20 cellular contexts compared by ENCODE assay signal in genomic region chr2:144944506-144945230, GRCh38.
A peak's percentile ranks its signal among the peaks of the same experiment; 100 is the strongest.
DNase-seq lines count a peak whose midpoint lies in the region; ATAC-seq, FAIRE-seq and TF ChIP-seq lines count a peak whose summit lies in the region.
"Had no signal": no experiment of that assay in that cellular context is flagged by ENCODE, and none has a peak within 500 bp of the region (broad histone marks: within the 10 kb centered on the region; RNA-seq: fewer than 3 reads in every experiment).

No MANE protein-coding gene starts in this region.

- peaks cover 54% of the 10 kb centered on the region for H3K4me1 ChIP-seq in A549
- H3K4me1 ChIP-seq in PC-9 (replicated peaks; ENCODE audit: insufficient read depth): peaks cover 8% of the 10 kb centered on the region; the same call in 1 of the 2 replicates
- peaks cover 38% of the 10 kb centered on the region for H3K4me1 ChIP-seq in foreskin keratinocyte
- H3K4me1 ChIP-seq: Caco-2, parathyroid adenoma had no signal

- no peak for TF ChIP-seq RAD21 in A549 (conservative IDR thresholded peaks at IDR 0.05 in 1 of 2, IDR thresholded peaks at IDR 0.05 in 1 of 2)

- no TSS peak for BruUV-seq in PC-9 (replicated peaks; lab: Mats Ljungman, UMichigan)

- peak overlapping the region; percentile 73 for H3K4me2 ChIP-seq in A549
- H3K4me2 ChIP-seq in PC-9: no peak overlapping the region

- H2AFZ ChIP-seq in PC-9: peak overlapping the region; percentile 33; the same call in 1 of the 2 replicates
- H2AFZ ChIP-seq: parathyroid adenoma had no signal

- 83% methylated on average over 7 of the region's 7 CpGs for WGBS in A549 (ENCODE audit: missing lambda C conversion rate)

- no peak for FAIRE-seq in A549 (lab: Jason Lieb, UNC)
- peak; percentile 50 for FAIRE-seq in H54 (lab: Jason Lieb, UNC)
- FAIRE-seq in D721Med (lab: Jason Lieb, UNC): no peak
- FAIRE-seq: RCC 7860 had no signal

- H3K36me3 ChIP-seq in PC-9 (ENCODE audit: low read depth): no peaks in the 10 kb centered on the region
- H3K36me3 ChIP-seq: heart right ventricle, upper lobe of left lung had no signal

- TF ChIP-seq EP300 in A549 (IDR thresholded peaks at IDR 0.05): no peak

- ATAC-seq in A549 (no peak), foreskin keratinocyte (peak; percentile 59), HG03439 (IDR thresholded peaks at IDR 0.05; ENCODE audit: unreplicated experiment) (no peak)
- ATAC-seq: activated T-helper 17 cell treated with anti-CD3 and anti-CD28 coated beads, Interleukin-2, amount 50 U/mL, for 72 hours; esophagus mucosa; heart right ventricle; stimulated activated memory B cell treated with anti-CD40 and anti-IgM and Interleukin-4, amounts not matched to agents 10 μg/mL and 1 μg/mL and 100 μg/mL, for 72 hours had no signal

- POLR2A ChIA-PET in A549 (lab: Yijun Ruan, JAX): interaction anchor here (0.7 kb wide), 1 partner anchor 24 kb away, joined by 4 read pairs; no protein-coding TSS in a partner anchor
- POLR2A ChIA-PET in PC-9 (lab: Charles Lee; ENCODE audit: unreplicated experiment): no interaction called here

- H3K9me2 ChIP-seq in PC-9 (ENCODE audit: insufficient read depth): no peaks in the 10 kb centered on the region

- TF ChIP-seq POLR2A in A549 (IDR thresholded peaks at IDR 0.05; ENCODE audit: low read length): no peak
- no peak for TF ChIP-seq POLR2A in H54 (IDR thresholded peaks at IDR 0.05; ENCODE audit: low read depth, low read length)

- TF ChIP-seq CTCF in A549 (IDR thresholded peaks at IDR 0.05) (no peak), PC-9 (conservative IDR thresholded peaks at IDR 0.05) (no peak), foreskin keratinocyte (conservative IDR thresholded peaks at IDR 0.05) (no peak), D721Med (IDR thresholded peaks at IDR 0.05; ENCODE audit: insufficient read depth, missing control alignments) (no peak)

- H3K27ac ChIP-seq in A549: peak overlapping the region; percentile 87 to 93
- H3K27ac ChIP-seq in PC-9: no peak overlapping the region
- peak overlapping the region; percentile 79 for H3K27ac ChIP-seq in foreskin keratinocyte
- H3K27ac ChIP-seq: parathyroid adenoma, upper lobe of left lung had no signal

- H3K27me3 ChIP-seq in PC-9 (ENCODE audit: insufficient read depth, low read depth) (no peaks in the 10 kb centered on the region), foreskin keratinocyte (no peaks in the 10 kb centered on the region)
- H3K27me3 ChIP-seq: heart right ventricle, upper lobe of left lung had no signal

- no peaks in the 10 kb centered on the region for H3F3A ChIP-seq in PC-9 (ENCODE audit: insufficient read depth, low read depth)

- CTCF ChIA-PET in A549 (lab: Yijun Ruan, JAX) (no interaction called here), PC-9 (lab: Charles Lee) (interaction anchor here (0.7 kb wide), 1 partner anchor 648 kb away, joined by 3 read pairs; no protein-coding TSS in a partner anchor)

- no peaks in the 10 kb centered on the region for H3K79me2 ChIP-seq in PC-9 (ENCODE audit: low read depth)
- H3K79me2 ChIP-seq: parathyroid adenoma had no signal

- H3K4me3 ChIP-seq in A549 (no peak overlapping the region), PC-9 (no peak overlapping the region)
- H3K4me3 ChIP-seq: heart right ventricle, upper lobe of left lung had no signal

- DNase-seq in A549 (ENCODE audit: low read depth in 1 of 2, low spot score in 1 of 2) (no peak), H54 (ENCODE audit: insufficient read length, low spot score) (no peak), PC-9 (no peak), foreskin keratinocyte (peak; percentile 27 to 74), SKM-1 (lab: John Stamatoyannopoulos, UW; ENCODE audit: unreplicated experiment) (no peak), D721Med (ENCODE audit: insufficient read length, low spot score) (no peak), NCI-H1105 (lab: John Stamatoyannopoulos, UW) (no peak)
- DNase-seq: activated B cell treated with CpG ODN at 0.5 μM for 24 hours; activated CD8-positive, alpha-beta memory T cell treated with anti-CD3 and anti-CD28 coated beads for 24 hours; aorta; Caco-2; heart right ventricle; NCI-H446; upper lobe of left lung had no signal

- intact Hi-C loops in PC-9 (cut with micrococcal nuclease; ENCODE audit: unreplicated experiment): no loop called here

- H3K9me3 ChIP-seq in A549: peaks cover 7% of the 10 kb centered on the region; the same call in 2 of the 3 replicates
- H3K9me3 ChIP-seq in PC-9 (ENCODE audit: insufficient read depth, low read depth): no peaks in the 10 kb centered on the region
- H3K9me3 ChIP-seq: Caco-2, heart right ventricle, upper lobe of left lung had no signal

- no peaks in the 10 kb centered on the region for H4K20me1 ChIP-seq in PC-9 (ENCODE audit: insufficient read depth)

TF ChIP-seq in A549, 52 proteins besides CTCF, POLR2A, EP300 and RAD21 (continues in another document):
- TF ChIP-seq HES2 (IDR thresholded peaks at IDR 0.05): no peak
- TF ChIP-seq MAZ (IDR thresholded peaks at IDR 0.05; ENCODE audit: borderline replicate concordance, low read depth, low read length): no peak
- TF ChIP-seq, protein P1, sequence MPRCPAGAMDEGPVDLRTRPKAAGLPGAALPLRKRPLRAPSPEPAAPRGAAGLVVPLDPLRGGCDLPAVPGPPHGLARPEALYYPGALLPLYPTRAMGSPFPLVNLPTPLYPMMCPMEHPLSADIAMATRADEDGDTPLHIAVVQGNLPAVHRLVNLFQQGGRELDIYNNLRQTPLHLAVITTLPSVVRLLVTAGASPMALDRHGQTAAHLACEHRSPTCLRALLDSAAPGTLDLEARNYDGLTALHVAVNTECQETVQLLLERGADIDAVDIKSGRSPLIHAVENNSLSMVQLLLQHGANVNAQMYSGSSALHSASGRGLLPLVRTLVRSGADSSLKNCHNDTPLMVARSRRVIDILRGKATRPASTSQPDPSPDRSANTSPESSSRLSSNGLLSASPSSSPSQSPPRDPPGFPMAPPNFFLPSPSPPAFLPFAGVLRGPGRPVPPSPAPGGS (IDR thresholded peaks at IDR 0.05): no peak
- TF ChIP-seq NPAS2 (CRISPR knock-in tag; IDR thresholded peaks at IDR 0.05; ENCODE audit: borderline replicate concordance): no peak
- no peak for TF ChIP-seq JUNB (IDR thresholded peaks at IDR 0.05)
- TF ChIP-seq PHF8 (IDR thresholded peaks at IDR 0.05; ENCODE audit: borderline replicate concordance, low read depth): no peak
- no peak for TF ChIP-seq PBX3 (IDR thresholded peaks at IDR 0.05)
- no peak for TF ChIP-seq POLR2AphosphoS2 (conservative IDR thresholded peaks at IDR 0.05; ENCODE audit: low read length)
- TF ChIP-seq BHLHE40 (IDR thresholded peaks at IDR 0.05; ENCODE audit: low read depth, low read length): no peak
- no peak for TF ChIP-seq ZSCAN20 (CRISPR knock-in tag; IDR thresholded peaks at IDR 0.05)
- no peak for TF ChIP-seq MAFK (IDR thresholded peaks at IDR 0.05; ENCODE audit: partially characterized antibody)
- no peak for TF ChIP-seq CEBPB (IDR thresholded peaks at IDR 0.05)
- TF ChIP-seq, protein P2, sequence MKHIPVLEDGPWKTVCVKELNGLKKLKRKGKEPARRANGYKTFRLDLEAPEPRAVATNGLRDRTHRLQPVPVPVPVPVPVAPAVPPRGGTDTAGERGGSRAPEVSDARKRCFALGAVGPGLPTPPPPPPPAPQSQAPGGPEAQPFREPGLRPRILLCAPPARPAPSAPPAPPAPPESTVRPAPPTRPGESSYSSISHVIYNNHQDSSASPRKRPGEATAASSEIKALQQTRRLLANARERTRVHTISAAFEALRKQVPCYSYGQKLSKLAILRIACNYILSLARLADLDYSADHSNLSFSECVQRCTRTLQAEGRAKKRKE (CRISPR knock-in tag; IDR thresholded peaks at IDR 0.05; ENCODE audit: low read depth): no peak
- TF ChIP-seq CHD2 (IDR thresholded peaks at IDR 0.05; ENCODE audit: low read length, partially characterized antibody): no peak
- no peak for TF ChIP-seq RNF2 (IDR thresholded peaks at IDR 0.05; ENCODE audit: borderline replicate concordance, low read depth)
- no peak for TF ChIP-seq TFCP2L1 (CRISPR knock-in tag; IDR thresholded peaks at IDR 0.05)
- no peak for TF ChIP-seq RCOR1 (IDR thresholded peaks at IDR 0.05; ENCODE audit: low read depth, low read length)
- TF ChIP-seq, protein P3, sequence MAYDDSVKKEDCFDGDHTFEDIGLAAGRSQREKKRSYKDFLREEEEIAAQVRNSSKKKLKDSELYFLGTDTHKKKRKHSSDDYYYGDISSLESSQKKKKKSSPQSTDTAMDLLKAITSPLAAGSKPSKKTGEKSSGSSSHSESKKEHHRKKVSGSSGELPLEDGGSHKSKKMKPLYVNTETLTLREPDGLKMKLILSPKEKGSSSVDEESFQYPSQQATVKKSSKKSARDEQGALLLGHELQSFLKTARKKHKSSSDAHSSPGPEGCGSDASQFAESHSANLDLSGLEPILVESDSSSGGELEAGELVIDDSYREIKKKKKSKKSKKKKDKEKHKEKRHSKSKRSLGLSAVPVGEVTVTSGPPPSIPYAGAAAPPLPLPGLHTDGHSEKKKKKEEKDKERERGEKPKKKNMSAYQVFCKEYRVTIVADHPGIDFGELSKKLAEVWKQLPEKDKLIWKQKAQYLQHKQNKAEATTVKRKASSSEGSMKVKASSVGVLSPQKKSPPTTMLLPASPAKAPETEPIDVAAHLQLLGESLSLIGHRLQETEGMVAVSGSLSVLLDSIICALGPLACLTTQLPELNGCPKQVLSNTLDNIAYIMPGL (CRISPR knock-in tag; IDR thresholded peaks at IDR 0.05; ENCODE audit: borderline replicate concordance): no peak
- TF ChIP-seq ELK1 (IDR thresholded peaks at IDR 0.05; ENCODE audit: low read depth, low read length): no peak

Comparison
In these comparisons a context has a peak if more than half of its experiments do, and no peak if none do; other contexts are left out.
1. DNase-seq: peak in foreskin keratinocyte (2 of 2); none in A549 (0 of 2), H54 (single experiment), PC-9 (0 of 2), SKM-1 (single experiment), D721Med (single experiment) and NCI-H1105 (single experiment).